ENCODE assay signal across 18 cellular contexts in genomic region chr1:113747376-113747775, GRCh38. TPM values are rescaled to one million over a fixed set of nuclear protein-coding genes. Genes with fewer than 3 reads are reported as not detected.
DNase-seq lines count a peak whose midpoint lies in the region; ATAC-seq and TF ChIP-seq lines count a peak whose summit lies in the region.
"Had no signal": no experiment of that assay in that cellular context is flagged by ENCODE, and none has a peak within 500 bp of the region (broad histone marks: within the 10 kb centered on the region; RNA-seq: fewer than 3 reads in every experiment).

No MANE protein-coding gene starts in this region.

- 81% methylated on average over 1 of the region's 1 CpG for WGBS in right cardiac atrium

- H3K9ac ChIP-seq in adipocyte (ENCODE audit: low read length): no peak overlapping the region

- no peaks in the 10 kb centered on the region for H3K9me3 Mint-ChIP-seq in HFFc6
- H3K9me3 Mint-ChIP-seq: activated CD8-positive, alpha-beta T cell treated with anti-CD3 and anti-CD28 coated beads for 36 hours; activated naive CD8-positive, alpha-beta T cell treated with anti-CD3 and anti-CD28 coated beads for 36 hours; activated T-cell treated with anti-CD3 and anti-CD28 coated beads, Interleukin-2, amount 50 U/mL, for 72 hours had no signal

- H3K27me3 ChIP-seq in adipocyte (replicated peaks; ENCODE audit: control insufficient read depth, insufficient read depth, low read length): no peaks in the 10 kb centered on the region
- H3K27me3 ChIP-seq in right cardiac atrium (ENCODE audit: control insufficient read depth, insufficient read depth): no peaks in the 10 kb centered on the region

- TF ChIP-seq CTCF in HFFc6 (IDR thresholded peaks at IDR 0.05) (no peak), fibroblast of villous mesenchyme (IDR thresholded peaks at IDR 0.05; ENCODE audit: insufficient read depth, low read depth, low read length) (no peak)

- no peak overlapping the region for H3K4me3 Mint-ChIP-seq in HFFc6
- H3K4me3 Mint-ChIP-seq: activated CD8-positive, alpha-beta T cell treated with anti-CD3 and anti-CD28 coated beads for 36 hours; activated naive CD8-positive, alpha-beta T cell treated with anti-CD3 and anti-CD28 coated beads for 36 hours; activated T-cell treated with anti-CD3 and anti-CD28 coated beads, Interleukin-2, amount 50 U/mL, for 72 hours; B cell had no signal

- H3K36me3 Mint-ChIP-seq in HFFc6 (ENCODE audit: low read depth): peaks cover 14% of the 10 kb centered on the region

- H3K9me3 ChIP-seq in adipocyte (ENCODE audit: control insufficient read depth, low read length) (no peaks in the 10 kb centered on the region), right cardiac atrium (ENCODE audit: control insufficient read depth, low read length) (no peaks in the 10 kb centered on the region)

- H3K4me1 Mint-ChIP-seq in HFFc6 (ENCODE audit: low read depth): peaks cover 15% of the 10 kb centered on the region
- H3K4me1 Mint-ChIP-seq: B cell had no signal

- no peak overlapping the region for H3K4me3 ChIP-seq in adipocyte (ENCODE audit: low read length)
- no peak overlapping the region for H3K4me3 ChIP-seq in fibroblast of villous mesenchyme (ENCODE audit: low read depth, low read length)
- no peak overlapping the region for H3K4me3 ChIP-seq in right cardiac atrium (ENCODE audit: low read length)
- H3K4me3 ChIP-seq: PC-9 had no signal

- peaks cover 44% of the 10 kb centered on the region for H3K36me3 ChIP-seq in adipocyte (ENCODE audit: control insufficient read depth, insufficient read depth, low read length, severe bottlenecking)

- DNase-seq in HFFc6 (peak; percentile 49), adipocyte (ENCODE audit: low read depth) (peak; percentile 48), fibroblast of villous mesenchyme (ENCODE audit: low read depth) (peak; percentile 33), renal cortical epithelial cell (ENCODE audit: low read depth) (peak; percentile 12), DMS79 treated with DMSO at 0.1 percent for 48 hours (lab: John Stamatoyannopoulos, UW) (no peak), right cardiac atrium (no peak), middle frontal gyrus (ENCODE audit: extremely low spot score, low spot score) (no peak)
- DNase-seq in activated T-cell treated with anti-CD3 and anti-CD28 coated beads, Interleukin-2, amount 50 U/mL, for 1 hour: no peak
- DNase-seq: activated CD8-positive, alpha-beta T cell treated with anti-CD3 and anti-CD28 coated beads for 36 hours; activated naive CD8-positive, alpha-beta T cell treated with anti-CD3 and anti-CD28 coated beads for 36 hours; activated T-cell treated with anti-CD3 and anti-CD28 coated beads, Interleukin-2, amount 50 U/mL, for 72 hours; cerebellar nuclear complex; NCI-H2081 treated with DMSO at 0.1 percent for 48 hours; NCI-H526; PC-9; stimulated activated CD4-positive, alpha-beta T cell treated with anti-CD3 and anti-CD28 coated beads, Interleukin-2, amount 100 ng/mL, for 48 hours; WERI-Rb-1 had no signal

- ATAC-seq in right cardiac atrium: no peak
- ATAC-seq: activated CD8-positive, alpha-beta T cell treated with anti-CD3 and anti-CD28 coated beads for 36 hours; activated T-cell treated with anti-CD3 and anti-CD28 coated beads, Interleukin-2, amount 50 U/mL, for 72 hours had no signal

- H3K27me3 Mint-ChIP-seq in HFFc6 (ENCODE audit: insufficient read depth): no peaks in the 10 kb centered on the region; the same call in 1 of the 2 replicates
- H3K27me3 Mint-ChIP-seq: activated CD8-positive, alpha-beta T cell treated with anti-CD3 and anti-CD28 coated beads for 36 hours; activated naive CD8-positive, alpha-beta T cell treated with anti-CD3 and anti-CD28 coated beads for 36 hours; B cell had no signal

- intact Hi-C loops in right cardiac atrium (cut with DNase I): no loop called here

- peak overlapping the region; percentile 53 for H3K27ac Mint-ChIP-seq in HFFc6
- H3K27ac Mint-ChIP-seq: activated CD8-positive, alpha-beta T cell treated with anti-CD3 and anti-CD28 coated beads for 36 hours; activated naive CD8-positive, alpha-beta T cell treated with anti-CD3 and anti-CD28 coated beads for 36 hours; activated T-cell treated with anti-CD3 and anti-CD28 coated beads, Interleukin-2, amount 50 U/mL, for 72 hours; B cell had no signal

- H3K4me1 ChIP-seq in adipocyte (ENCODE audit: control insufficient read depth, insufficient read depth, low read length): peaks cover 14% of the 10 kb centered on the region
- H3K4me1 ChIP-seq in right cardiac atrium (ENCODE audit: control insufficient read depth, insufficient read depth, low read length): no peaks in the 10 kb centered on the region

- H3K27ac ChIP-seq in right cardiac atrium (ENCODE audit: low read length): no peak overlapping the region
- H3K27ac ChIP-seq: PC-9, WERI-Rb-1 had no signal

RNA-seq across cellular contexts. Expression of gene PHTF1, which starts 11.9 kb away (rescaled TPM):
- 10 to 100 TPM; 23.3 to 27.9 (median 24.8) TPM for total RNA-seq in HFFc6 (2021; fragmentation: NEBNext Ultra II Directional; extraction: Animal tissue kit (Norgen Biotek cat#: 25700))
- total RNA-seq in fibroblast of villous mesenchyme: 36.4 and 47.5 TPM in 2 replicates
- 51.4 and 72.0 TPM in 2 replicates for total RNA-seq in renal cortical epithelial cell
- 1 to 10 TPM; 7.3 to 9.3 (median 9.0) TPM for total RNA-seq in right cardiac atrium
- 4.5 TPM for polyA plus RNA-seq in right cardiac atrium

Comparison
In these comparisons a context has a peak if more than half of its experiments do, and no peak if none do; other contexts are left out.
1. DNase-seq: peak in HFFc6 (single experiment), adipocyte (single experiment), fibroblast of villous mesenchyme (single experiment) and renal cortical epithelial cell (single experiment); none in DMS79 treated with DMSO at 0.1 percent for 48 hours (single experiment), right cardiac atrium (0 of 3), middle frontal gyrus (single experiment) and activated T-cell treated with anti-CD3 and anti-CD28 coated beads, Interleukin-2, amount 50 U/mL, for 1 hour (single experiment).